ENCODE assay signal across 20 cellular contexts in genomic region chr11:74909812-74910211, GRCh38. TPM values are rescaled to one million over a fixed set of nuclear protein-coding genes. Genes with fewer than 3 reads are reported as not detected.
DNase-seq lines count a peak whose midpoint lies in the region; ATAC-seq, FAIRE-seq and TF ChIP-seq lines count a peak whose summit lies in the region.
"Had no signal": no experiment of that assay in that cellular context is flagged by ENCODE, and none has a peak within 500 bp of the region (broad histone marks: within the 10 kb centered on the region; RNA-seq: fewer than 3 reads in every experiment).

No MANE protein-coding gene starts in this region.

- H3K9me3 Mint-ChIP-seq in activated naive CD4-positive, alpha-beta T cell treated with anti-CD3 and anti-CD28 coated beads, Interleukin-2, amount 50 U/mL, for 72 hours: no peaks in the 10 kb centered on the region
- H3K9me3 Mint-ChIP-seq: H9 had no signal

- peak overlapping the region in 8 of 11 experiments; percentile 1 to 48 (median 18); a peak in 7 of 22 replicates for H3K27ac ChIP-seq in BLaER1 treated with 17β-estradiol and CSF1 and Interleukin-3, amounts not matched to agents 10 nM and 100 nM
- peak overlapping the region in 6 of 8 donors; percentile 7 to 52 (median 24) for H3K27ac ChIP-seq in spleen
- H3K27ac ChIP-seq: A549, C4-2B, RWPE1 had no signal

- H3K36me3 Mint-ChIP-seq in T-helper 17 cell (ENCODE audit: low read depth): peaks cover 7% of the 10 kb centered on the region
- H3K36me3 Mint-ChIP-seq in activated naive CD4-positive, alpha-beta T cell treated with anti-CD3 and anti-CD28 coated beads, Interleukin-2, amount 50 U/mL, for 72 hours: no peaks in the 10 kb centered on the region

- H3K4me1 ChIP-seq in BLaER1 treated with 17β-estradiol and CSF1 and Interleukin-3, amounts not matched to agents 10 nM and 100 nM: peaks cover 26 to 55% (median 43%) of the 10 kb centered on the region in 10 experiments
- peaks cover 0 to 34% (median 12%) of the 10 kb centered on the region in 6 donors for H3K4me1 ChIP-seq in spleen
- H3K4me1 ChIP-seq: A549 had no signal

- TF ChIP-seq POLR2A in spleen (IDR thresholded peaks at IDR 0.05): no peak

- H3K4me3 ChIP-seq in BLaER1 treated with 17β-estradiol and CSF1 and Interleukin-3, amounts not matched to agents 10 nM and 100 nM: peak overlapping the region in 1 of 10 experiments; percentile 5; a peak in 1 of 20 replicates
- H3K4me3 ChIP-seq in spleen: no peak overlapping the region
- H3K4me3 ChIP-seq: A549 had no signal

- peak; percentile 15 for FAIRE-seq in GM18507 (lab: Jason Lieb, UNC)
- FAIRE-seq: A549, D721Med, HTR-8/SVneo had no signal

- no peaks in the 10 kb centered on the region for H3K27me3 ChIP-seq in BLaER1 treated with 17β-estradiol and CSF1 and Interleukin-3, amounts not matched to agents 10 nM and 100 nM
- H3K27me3 ChIP-seq in spleen (replicated peaks in 1 of 7): no peaks in the 10 kb centered on the region

- TF ChIP-seq CTCF in spleen (IDR thresholded peaks at IDR 0.05 in 8 of 11, conservative IDR thresholded peaks at IDR 0.05 in 3 of 11): no peak

- ATAC-seq in T-helper 17 cell: no peak
- no peak for ATAC-seq in activated naive CD4-positive, alpha-beta T cell treated with anti-CD3 and anti-CD28 coated beads, Interleukin-2, amount 50 U/mL, for 72 hours
- ATAC-seq in HG03432 (IDR thresholded peaks at IDR 0.05; ENCODE audit: unreplicated experiment): no peak
- ATAC-seq: A549, PC-3 had no signal

- intact Hi-C loops in spleen (cut with DNase I; ENCODE audit: low total_unique reads): no loop called here

- peaks cover 34 to 85% (median 68%) of the 10 kb centered on the region in 11 experiments for H3K36me3 ChIP-seq in BLaER1 treated with 17β-estradiol and CSF1 and Interleukin-3, amounts not matched to agents 10 nM and 100 nM
- peaks cover 0 to 86% (median 21%) of the 10 kb centered on the region in 6 donors for H3K36me3 ChIP-seq in spleen

- H3K27ac Mint-ChIP-seq in T-helper 17 cell: peak overlapping the region; percentile 62
- no peak overlapping the region for H3K27ac Mint-ChIP-seq in activated naive CD4-positive, alpha-beta T cell treated with anti-CD3 and anti-CD28 coated beads, Interleukin-2, amount 50 U/mL, for 72 hours
- H3K27ac Mint-ChIP-seq: H9 had no signal

- DNase-seq in GM18507 (ENCODE audit: extremely low spot score, insufficient read length, low read depth): no peak
- DNase-seq in T-helper 17 cell: no peak
- no peak for DNase-seq in spleen
- DNase-seq in activated naive CD4-positive, alpha-beta T cell treated with anti-CD3 and anti-CD28 coated beads, Interleukin-2, amount 50 U/mL, for 72 hours (ENCODE audit: low spot score in 2 of 2): no peak
- no peak for DNase-seq in activated gamma-delta T cell (lab: John Stamatoyannopoulos, UW)
- DNase-seq: H9, NCI-H1417, NCI-H187, NCI-H2107, NCI-H524 treated with DMSO at 0.1 percent for 48 hours, PC-3, SIG-M5, T-helper 1 cell had no signal

- 65 to 89% (median 72%) methylated on average over 4 of the region's 4 CpGs for WGBS in spleen, 5 donors

- H4K20me1 ChIP-seq in BLaER1 treated with 17β-estradiol and CSF1 and Interleukin-3, amounts not matched to agents 10 nM and 100 nM: 0 out of 22 replicates have a peak, but pooled peaks cover 0 to 3% (median 0%) of the 10 kb centered on the region in 11 experiments

- no peaks in the 10 kb centered on the region for H3K27me3 Mint-ChIP-seq in T-helper 17 cell

- peaks cover 16% of the 10 kb centered on the region for H3K4me1 Mint-ChIP-seq in T-helper 17 cell
- H3K4me1 Mint-ChIP-seq: H9 had no signal

- no peaks in the 10 kb centered on the region for H3K9me3 ChIP-seq in BLaER1 treated with 17β-estradiol and CSF1 and Interleukin-3, amounts not matched to agents 10 nM and 100 nM (replicated peaks in 1 of 11)
- H3K9me3 ChIP-seq in T-helper 17 cell (ENCODE audit: control insufficient read depth, low read length, poor library complexity, severe bottlenecking) (no peaks in the 10 kb centered on the region), spleen (no peaks in the 10 kb centered on the region)
- H3K9me3 ChIP-seq: A549 had no signal

- H3K4me3 Mint-ChIP-seq in T-helper 17 cell: no peak overlapping the region
- H3K4me3 Mint-ChIP-seq: H9 had no signal

- H3K4me2 ChIP-seq in BLaER1 treated with 17β-estradiol and CSF1 and Interleukin-3, amounts not matched to agents 10 nM and 100 nM: peak overlapping the region; percentile 42 to 81 (median 67); a peak in 21 of 22 replicates
- H3K4me2 ChIP-seq: A549 had no signal

- peak overlapping the region in 7 of 11 experiments; percentile 3 to 63 (median 40); a peak in 12 of 22 replicates for H3K9ac ChIP-seq in BLaER1 treated with 17β-estradiol and CSF1 and Interleukin-3, amounts not matched to agents 10 nM and 100 nM

RNA-seq across cellular contexts. Expression of gene XRRA1, which starts 39.1 kb away (rescaled TPM):
- total RNA-seq in T-helper 17 cell: 10 to 100 TPM; 10.1 to 16.3 TPM
- total RNA-seq in spleen: 10 to 100 TPM; 11.5 to 60.1 (median 25.1) TPM
- 1 to 10 TPM; 1.4 to 2.7 (median 1.9) TPM for polyA plus RNA-seq in spleen
- 10 to 100 TPM; 13.9 to 14.5 TPM for total RNA-seq in activated naive CD4-positive, alpha-beta T cell treated with anti-CD3 and anti-CD28 coated beads, Interleukin-2, amount 50 U/mL, for 72 hours

RNA-seq across cellular contexts. Expression of gene SPCS2, which starts 39.3 kb away (rescaled TPM):
- total RNA-seq in T-helper 17 cell (10 to 100 TPM; 63.7 to 87.0 TPM), spleen (100 to 1,000 TPM in 4 of 7 donors, 10 to 100 TPM in 3; 33.4 to 120 (median 115) TPM)
- polyA plus RNA-seq in spleen: 100 to 1,000 TPM; 110 to 136 (median 131) TPM
- 100 to 1,000 TPM in 1 of 2 donors, 10 to 100 TPM in 1; 79.1 to 131 TPM for total RNA-seq in activated naive CD4-positive, alpha-beta T cell treated with anti-CD3 and anti-CD28 coated beads, Interleukin-2, amount 50 U/mL, for 72 hours
